In the genomic region with DNA sequence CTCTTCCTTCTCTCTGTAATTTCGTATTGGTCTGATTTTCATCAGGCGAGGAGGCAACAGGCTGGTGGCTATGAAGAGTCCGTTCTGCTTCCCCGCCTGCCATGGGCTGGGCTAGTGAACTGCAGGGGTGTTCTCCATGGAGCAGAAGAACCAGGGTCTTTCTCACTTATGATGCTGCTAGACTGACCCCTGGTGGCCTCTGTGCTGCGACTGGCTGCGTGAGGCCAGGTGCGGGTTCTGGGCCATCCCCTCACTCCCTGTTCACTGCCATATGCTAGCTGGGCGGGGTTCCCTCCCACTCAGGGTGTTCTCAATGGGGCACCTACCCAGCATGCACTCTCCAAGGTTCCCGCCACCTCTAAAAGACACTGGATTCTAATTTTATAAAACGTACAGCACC, we compare ENCODE assay signal across 1 cellular context.
A peak's percentile ranks its signal among the peaks of the same experiment; 100 is the strongest.
TF ChIP-seq lines count a peak whose summit lies in the region.

No MANE protein-coding gene starts in this region.

TF ChIP-seq in H1, 55 proteins besides CTCF, POLR2A, EP300 and RAD21:
- TF ChIP-seq, protein P1, sequence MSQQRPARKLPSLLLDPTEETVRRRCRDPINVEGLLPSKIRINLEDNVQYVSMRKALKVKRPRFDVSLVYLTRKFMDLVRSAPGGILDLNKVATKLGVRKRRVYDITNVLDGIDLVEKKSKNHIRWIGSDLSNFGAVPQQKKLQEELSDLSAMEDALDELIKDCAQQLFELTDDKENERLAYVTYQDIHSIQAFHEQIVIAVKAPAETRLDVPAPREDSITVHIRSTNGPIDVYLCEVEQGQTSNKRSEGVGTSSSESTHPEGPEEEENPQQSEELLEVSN (IDR thresholded peaks at IDR 0.05): peak; percentile 48; the same call in 1 of the 2 replicates
- 0 out of 2 replicates have a peak, but pooled peaks have one; percentile 44 for TF ChIP-seq YY1 (IDR thresholded peaks at IDR 0.05; ENCODE audit: low read depth, low read length)
- TF ChIP-seq, protein P2, sequence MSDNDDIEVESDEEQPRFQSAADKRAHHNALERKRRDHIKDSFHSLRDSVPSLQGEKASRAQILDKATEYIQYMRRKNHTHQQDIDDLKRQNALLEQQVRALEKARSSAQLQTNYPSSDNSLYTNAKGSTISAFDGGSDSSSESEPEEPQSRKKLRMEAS (IDR thresholded peaks at IDR 0.05): peak; percentile 29; the same call in 1 of the 2 replicates
- peak; percentile 80; the same call in 1 of the 2 replicates for TF ChIP-seq TCF12 (IDR thresholded peaks at IDR 0.05; ENCODE audit: low read depth, low read length)
- TF ChIP-seq MAFK (IDR thresholded peaks at IDR 0.05; ENCODE audit: low read depth, low read length): no peak
TF ChIP-seq in H1: peak in this region for 4.
